ENCODE assay signal across 8 cellular contexts in genomic region chr9:136865768-136866103, GRCh38. TPM values are rescaled to one million over a fixed set of nuclear protein-coding genes. Genes with fewer than 3 reads are reported as not detected.
DNase-seq lines count a peak whose midpoint lies in the region; ATAC-seq and TF ChIP-seq lines count a peak whose summit lies in the region.

No MANE protein-coding gene starts in this region.

- no peaks in the 10 kb centered on the region for H4K20me1 ChIP-seq in neural cell (ENCODE audit: insufficient read depth)

- peaks cover 10% of the 10 kb centered on the region for H3K36me3 Mint-ChIP-seq in CD4-positive, CD25-positive, alpha-beta regulatory T cell

- H3K36me3 ChIP-seq in CD4-positive, CD25-positive, alpha-beta regulatory T cell (ENCODE audit: control insufficient read depth, insufficient read depth, low read length) = peaks cover 28% of the 10 kb centered on the region
- no peaks in the 10 kb centered on the region for H3K36me3 ChIP-seq in neural cell (ENCODE audit: insufficient read depth, low read length)

- H3K79me2 ChIP-seq in neural cell (replicated peaks; ENCODE audit: insufficient read depth, low read length) = peaks cover 21% of the 10 kb centered on the region

- H3K4me1 Mint-ChIP-seq in CD4-positive, CD25-positive, alpha-beta regulatory T cell = peaks cover 0 to 25% (median 9%) of the 10 kb centered on the region in 4 donors

- peak overlapping the region; percentile 94 for H3K9ac ChIP-seq in neural cell (ENCODE audit: low read length)

- TF ChIP-seq CTCF in NB4 (IDR thresholded peaks at IDR 0.05; ENCODE audit: low read depth, low read length) (no peak), epithelial cell of esophagus (IDR thresholded peaks at IDR 0.05; ENCODE audit: insufficient read depth, low read depth, low read length, missing control alignments) (no peak), neural cell (IDR thresholded peaks at IDR 0.05; ENCODE audit: poor library complexity, severe bottlenecking) (no peak)

- H3K4me1 ChIP-seq in CD4-positive, CD25-positive, alpha-beta regulatory T cell (ENCODE audit: control insufficient read depth, insufficient read depth, low read length, poor library complexity, severe bottlenecking) = peaks cover 11% of the 10 kb centered on the region

- peaks cover 0 to 1% (median 0%) of the 10 kb centered on the region in 7 donors for H3K9me3 Mint-ChIP-seq in CD4-positive, CD25-positive, alpha-beta regulatory T cell

- no peaks in the 10 kb centered on the region for H3K9me2 ChIP-seq in neural cell (ENCODE audit: insufficient read depth, low read length)

- H3K4me3 Mint-ChIP-seq in CD4-positive, CD25-positive, alpha-beta regulatory T cell = peak overlapping the region; percentile 79 to 97 (median 84)

- peak overlapping the region; percentile 87 for H3K27ac ChIP-seq in CD4-positive, CD25-positive, alpha-beta regulatory T cell (ENCODE audit: insufficient read depth, low read length, poor library complexity, severe bottlenecking)
- peak overlapping the region; percentile 59 for H3K27ac ChIP-seq in neural cell (ENCODE audit: low read length)

- H3K4me2 ChIP-seq in neural cell (ENCODE audit: low read length) = peak overlapping the region; percentile 78

- DNase-seq in CD4-positive, CD25-positive, alpha-beta regulatory T cell = no peak
- DNase-seq in NB4 (ENCODE audit: low read depth) (no peak), epithelial cell of esophagus (ENCODE audit: low read depth) (no peak), RPMI8226 (no peak), GF-D8 (lab: John Stamatoyannopoulos, UW) (no peak)

- peak in 1 of 2 donors; percentile 3 for ATAC-seq in CD4-positive, CD25-positive, alpha-beta regulatory T cell (ENCODE audit: low read depth in 2 of 2)
- ATAC-seq in HG02610 (IDR thresholded peaks at IDR 0.05; ENCODE audit: unreplicated experiment) (no peak), GM18867 (IDR thresholded peaks at IDR 0.05; ENCODE audit: unreplicated experiment) (no peak)

- TF ChIP-seq POLR2A in NB4 (IDR thresholded peaks at IDR 0.05; ENCODE audit: extremely low read depth, insufficient read length) = no peak

- H3K27me3 Mint-ChIP-seq in CD4-positive, CD25-positive, alpha-beta regulatory T cell = no peaks in the 10 kb centered on the region

- peak overlapping the region; percentile 41 for H3K4me3 ChIP-seq in CD4-positive, CD25-positive, alpha-beta regulatory T cell (ENCODE audit: low read depth, low read length)
- H3K4me3 ChIP-seq in NB4 (ENCODE audit: low read depth, low read length) = peak overlapping the region; percentile 69
- peak overlapping the region; percentile 74 for H3K4me3 ChIP-seq in epithelial cell of esophagus (ENCODE audit: low read length)
- peak overlapping the region; percentile 94 for H3K4me3 ChIP-seq in neural cell (ENCODE audit: low read length)

- peak overlapping the region in 2 of 3 donors; percentile 77 to 81 for H3K27ac Mint-ChIP-seq in CD4-positive, CD25-positive, alpha-beta regulatory T cell

- TF ChIP-seq RAD21 in neural cell (conservative IDR thresholded peaks at IDR 0.05) = no peak

- no peak for TF ChIP-seq EP300 in neural cell (conservative IDR thresholded peaks at IDR 0.05; ENCODE audit: poor library complexity, severe bottlenecking)

- no peak overlapping the region for H2AFZ ChIP-seq in neural cell (ENCODE audit: low read depth, low read length)

- no peaks in the 10 kb centered on the region for H3K9me3 ChIP-seq in CD4-positive, CD25-positive, alpha-beta regulatory T cell (ENCODE audit: control insufficient read depth in 2 of 2, low read length in 2 of 2)
- no peaks in the 10 kb centered on the region for H3K9me3 ChIP-seq in neural cell (ENCODE audit: low read length)

- H3K27me3 ChIP-seq in CD4-positive, CD25-positive, alpha-beta regulatory T cell (ENCODE audit: control insufficient read depth, insufficient read depth, low read length) = no peaks in the 10 kb centered on the region
- no peaks in the 10 kb centered on the region for H3K27me3 ChIP-seq in neural cell (ENCODE audit: insufficient read depth, low read depth, low read length)

- H3F3A ChIP-seq in neural cell (ENCODE audit: insufficient read depth, low read length, poor library complexity, severe bottlenecking) = no peaks in the 10 kb centered on the region

TF ChIP-seq in neural cell, 6 proteins besides CTCF, POLR2A, EP300 and RAD21:
- no peak for TF ChIP-seq EZH2 (IDR thresholded peaks at IDR 0.05; ENCODE audit: borderline replicate concordance, insufficient read depth, low read length, poor library complexity, severe bottlenecking)

RNA-seq across cellular contexts. Expression of gene EDF1, which starts 0.4 kb away (rescaled TPM):
- total RNA-seq in CD4-positive, CD25-positive, alpha-beta regulatory T cell = 219 TPM
- polyA plus RNA-seq in CD4-positive, CD25-positive, alpha-beta regulatory T cell = 100 to 1,000 TPM; 297 to 398 (median 339) TPM
- 613 and 677 TPM in 2 replicates for polyA plus RNA-seq in neural cell
- polyA minus RNA-seq in neural cell = 155 and 194 TPM in 2 replicates

RNA-seq across cellular contexts. Expression of gene MAMDC4, which starts 13.6 kb away (rescaled TPM):
- 2.7 TPM for total RNA-seq in CD4-positive, CD25-positive, alpha-beta regulatory T cell
- under 1 TPM in 1 of 4 donors, not detected in 3; 0.30 TPM for polyA plus RNA-seq in CD4-positive, CD25-positive, alpha-beta regulatory T cell
- polyA plus RNA-seq in neural cell = 13.1 and 23.6 TPM in 2 replicates
- 3.9 and 6.1 TPM in 2 replicates for polyA minus RNA-seq in neural cell

RNA-seq across cellular contexts. Expression of gene PHPT1, which starts 16.5 kb away (rescaled TPM):
- 33.7 TPM for total RNA-seq in CD4-positive, CD25-positive, alpha-beta regulatory T cell
- 10 to 100 TPM; 65.4 to 95.8 (median 80.3) TPM for polyA plus RNA-seq in CD4-positive, CD25-positive, alpha-beta regulatory T cell
- polyA plus RNA-seq in neural cell = 279 and 293 TPM in 2 replicates
- 73.4 and 85.2 TPM in 2 replicates for polyA minus RNA-seq in neural cell

RNA-seq across cellular contexts. Expression of gene TRAF2, which starts 20.6 kb away (rescaled TPM):
- 28.6 TPM for total RNA-seq in CD4-positive, CD25-positive, alpha-beta regulatory T cell
- polyA plus RNA-seq in CD4-positive, CD25-positive, alpha-beta regulatory T cell = 10 to 100 TPM; 11.0 to 23.0 (median 15.6) TPM
- 14.6 and 21.5 TPM in 2 replicates for polyA plus RNA-seq in neural cell
- polyA minus RNA-seq in neural cell = 12.2 and 14.1 TPM in 2 replicates

RNA-seq across cellular contexts. Expression of gene AJM1, which starts 23.5 kb away (rescaled TPM):
- total RNA-seq in CD4-positive, CD25-positive, alpha-beta regulatory T cell = 4.3 TPM
- polyA plus RNA-seq in CD4-positive, CD25-positive, alpha-beta regulatory T cell = under 1 TPM in 2 of 4 donors, not detected in 2; 0.10 to 0.11 TPM
- polyA plus RNA-seq in neural cell = 1.5 TPM in 2 replicates
- polyA minus RNA-seq in neural cell = 2.2 TPM in 2 replicates

Comparison
In these comparisons a context has a peak if more than half of its experiments do, and no peak if none do; other contexts are left out.
1. H3K4me3 ChIP-seq: peak in every context shown above with its lines; median percentile 94 in neural cell; 74 in epithelial cell of esophagus; 69 in NB4; 41 in CD4-positive, CD25-positive, alpha-beta regulatory T cell.
2. RNA of gene MAMDC4, which starts 13.6 kb away (polyA plus RNA-seq): 13.1 to 23.6 TPM in neural cell; 0.30 TPM in CD4-positive, CD25-positive, alpha-beta regulatory T cell; every median in the first group is over 10 times any median in the second.